Comparison of ENCODE assay signal across 9 cellular contexts in the genomic region with DNA sequence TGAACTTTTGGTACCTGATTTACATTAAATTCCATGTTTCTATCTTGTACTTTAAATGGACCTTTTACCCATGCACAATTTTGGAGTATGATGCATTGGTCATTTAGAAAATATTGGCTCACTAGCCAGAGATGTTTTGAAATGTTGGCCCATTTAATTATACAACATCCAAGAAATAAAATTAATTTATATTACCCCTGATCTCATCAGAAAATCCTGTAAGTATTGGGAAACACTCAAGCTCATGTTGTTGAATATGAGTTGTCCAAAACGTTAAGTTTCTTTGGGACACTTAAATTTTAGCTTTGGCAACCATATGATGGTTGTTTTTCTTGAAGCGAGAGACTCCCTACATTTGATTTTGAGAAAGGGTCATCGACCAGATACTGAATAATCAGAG.
"Had no signal": no experiment of that assay in that cellular context is flagged by ENCODE, and none has a peak within 500 bp of the region (broad histone marks: within the 10 kb centered on the region; RNA-seq: fewer than 3 reads in every experiment).

No MANE protein-coding gene starts in this region.

- H2AFZ ChIP-seq: GM23248, GM23338 had no signal

- ATAC-seq: GM23338, HCT116 had no signal

- H3K36me3 ChIP-seq: HAP-1 had no signal

- H3K4me3 ChIP-seq: GM23248, GM23338, HAP-1 had no signal

- H3K4me2 ChIP-seq: GM23338 had no signal

- H3K4me1 ChIP-seq: HAP-1 had no signal

- H3K9ac ChIP-seq: GM23248 had no signal

- H3K9me3 ChIP-seq: HAP-1 had no signal

- DNase-seq: GOT3, H7, H9, HCEC 1CT, HFFc6 had no signal

- H3K27ac ChIP-seq: GM23248 had no signal
